In the genomic region with DNA sequence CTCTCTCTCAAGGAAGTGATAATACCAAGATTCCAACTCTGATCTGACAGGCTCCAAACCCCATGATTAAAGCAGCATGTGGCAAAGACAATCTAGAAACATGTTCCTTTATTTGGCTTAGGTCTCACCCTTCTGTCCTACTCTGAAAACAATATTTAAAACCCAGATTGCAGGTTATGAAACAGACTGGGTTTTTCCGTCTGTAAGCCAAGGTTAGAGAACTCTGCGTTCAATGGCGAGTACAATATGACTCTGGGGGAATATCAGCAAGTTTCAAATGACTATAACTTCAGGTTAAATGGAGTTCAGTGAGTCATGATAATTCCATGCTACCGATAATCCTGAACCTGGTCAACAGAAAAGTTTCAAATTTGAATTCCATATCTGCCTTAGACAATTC, we compare ENCODE assay signal across 17 cellular contexts. TPM values are rescaled to one million over a fixed set of nuclear protein-coding genes. Genes with fewer than 3 reads are reported as not detected.
DNase-seq lines count a peak whose midpoint lies in the region; ATAC-seq, FAIRE-seq and TF ChIP-seq lines count a peak whose summit lies in the region.
"Had no signal": no experiment of that assay in that cellular context is flagged by ENCODE, and none has a peak within 500 bp of the region (broad histone marks: within the 10 kb centered on the region; RNA-seq: fewer than 3 reads in every experiment).

No MANE protein-coding gene starts in this region.

- DNase-seq in GM10266 (ENCODE audit: extremely low spot score) = peak; percentile 8
- peak; percentile 26 for DNase-seq in astrocyte (ENCODE audit: low read depth)
- no peak for DNase-seq in superior temporal gyrus (ENCODE audit: extremely low spot score)
- DNase-seq in HepG2 (ENCODE audit: low spot score) = no peak
- no peak for DNase-seq in activated CD8-positive, alpha-beta memory T cell treated with anti-CD3 and anti-CD28 coated beads for 24 hours
- no peak for DNase-seq in cerebellar nuclear complex (lab: John Stamatoyannopoulos, UW)
- DNase-seq: activated naive CD4-positive, alpha-beta T cell treated with anti-CD3 and anti-CD28 coated beads, Interleukin-2, amount 50 U/mL, for 16 hours; NCI-H146; thyroid gland had no signal

- intact Hi-C loops in HepG2 (cut with micrococcal nuclease; ENCODE audit: unreplicated experiment) = no loop called here

- H3K4me3 ChIP-seq in astrocyte (ENCODE audit: insufficient read depth, low read depth, low read length) = no peak overlapping the region
- H3K4me3 ChIP-seq in HepG2 (replicated peaks in 1 of 3; ENCODE audit: insufficient read depth in 1 of 3, low read depth in 2 of 3, low read length in 3 of 3) = no peak overlapping the region
- H3K4me3 ChIP-seq: gastroesophageal sphincter, thyroid gland had no signal

- no peak for TF ChIP-seq POLR2A in HepG2 (IDR thresholded peaks at IDR 0.05; ENCODE audit: insufficient read depth in 1 of 2, low read depth in 2 of 2, low read length in 2 of 2)

- POLR2A ChIA-PET in HepG2 (lab: Yijun Ruan, JAX) = no interaction called here

- in situ Hi-C loops in HepG2 (cut with HindIII; ENCODE audit: extremely low pct_ligation_motif_present, low pct_unique_long_range_greater_than_20kb) = no loop called here

- peaks cover 44% of the 10 kb centered on the region for H3K4me1 Mint-ChIP-seq in astrocyte (ENCODE audit: low read depth, unreplicated experiment)

- no TSS peak for BruUV-seq in HepG2 (replicated peaks; lab: Mats Ljungman, UMichigan)

- no peak for TF ChIP-seq EP300 in HepG2 (IDR thresholded peaks at IDR 0.05; ENCODE audit: low read depth in 2 of 2, low read length in 2 of 2)
- TF ChIP-seq EP300 in HepG2 (CRISPR knock-in tag; IDR thresholded peaks at IDR 0.05; ENCODE audit: borderline replicate concordance) = no peak

- H3K9me3 ChIP-seq in astrocyte (ENCODE audit: insufficient read depth, low read depth, low read length) (no peaks in the 10 kb centered on the region), HepG2 (ENCODE audit: low read length) (no peaks in the 10 kb centered on the region)
- H3K9me3 ChIP-seq: gastroesophageal sphincter, thyroid gland had no signal

- FAIRE-seq in astrocyte (lab: Jason Lieb, UNC) (no peak), HepG2 (lab: Jason Lieb, UNC) (no peak)
- FAIRE-seq: bronchial epithelial cell, RCC 7860 had no signal

- no peak overlapping the region for H3K4me2 ChIP-seq in astrocyte (ENCODE audit: low read length)
- no peak overlapping the region for H3K4me2 ChIP-seq in HepG2 (ENCODE audit: low read depth, low read length)
- H3K4me2 ChIP-seq: KMS-11 had no signal

- H3K27me3 ChIP-seq in astrocyte (ENCODE audit: insufficient read depth, low read length) = no peaks in the 10 kb centered on the region
- H3K27me3 ChIP-seq in HepG2 (ENCODE audit: control insufficient read depth in 1 of 2, insufficient read depth in 2 of 2, low read length in 2 of 2) = no peaks in the 10 kb centered on the region
- H3K27me3 ChIP-seq: gastroesophageal sphincter, thyroid gland had no signal

- H3K27ac ChIP-seq in astrocyte (ENCODE audit: low read depth, low read length) (no peak overlapping the region), HepG2 (ENCODE audit: extremely low read length, insufficient read depth, low read length) (no peak overlapping the region)
- H3K27ac ChIP-seq: gastroesophageal sphincter, KMS-11, thyroid gland had no signal

- H3K27ac Mint-ChIP-seq in astrocyte (ENCODE audit: unreplicated experiment) = peak overlapping the region; percentile 44
- H3K27ac Mint-ChIP-seq: progenitor cell of endocrine pancreas had no signal

- no peak for TF ChIP-seq RAD21 in HepG2 (CRISPR knock-in tag; IDR thresholded peaks at IDR 0.05)

- H3K4me3 Mint-ChIP-seq in astrocyte (ENCODE audit: unreplicated experiment) = no peak overlapping the region

- H3K79me2 ChIP-seq in astrocyte (ENCODE audit: insufficient read depth, low read length) = peaks cover 11% of the 10 kb centered on the region
- H3K79me2 ChIP-seq in HepG2 (ENCODE audit: insufficient read depth, low read length) = no peaks in the 10 kb centered on the region

- ATAC-seq in GM19035 (IDR thresholded peaks at IDR 0.05; ENCODE audit: unreplicated experiment) (peak; percentile 65), HG02759 (IDR thresholded peaks at IDR 0.05; ENCODE audit: unreplicated experiment) (peak; percentile 70), HepG2 (no peak)
- ATAC-seq: gastroesophageal sphincter, HCT116 had no signal

- H2AFZ ChIP-seq in astrocyte (ENCODE audit: low read depth, low read length) (no peak overlapping the region), HepG2 (ENCODE audit: low read length) (no peak overlapping the region)

- H3K9me3 Mint-ChIP-seq in astrocyte (ENCODE audit: unreplicated experiment) = peaks cover 2% of the 10 kb centered on the region

- 96% methylated on average over 4 of the region's 4 CpGs for WGBS in HepG2 (ENCODE audit: low lambda C conversion rate)

- H3K27me3 Mint-ChIP-seq in astrocyte (ENCODE audit: low read depth, unreplicated experiment) = no peaks in the 10 kb centered on the region
- H3K27me3 Mint-ChIP-seq: progenitor cell of endocrine pancreas had no signal

- peaks cover 12% of the 10 kb centered on the region for H3K36me3 Mint-ChIP-seq in astrocyte (ENCODE audit: low read depth, unreplicated experiment)

- no peak overlapping the region for H3K9ac ChIP-seq in astrocyte (ENCODE audit: low read length)
- H3K9ac ChIP-seq in HepG2 (ENCODE audit: insufficient read depth, low read depth, low read length) = no peak overlapping the region
- H3K9ac ChIP-seq: KMS-11 had no signal

- TF ChIP-seq CTCF in GM10266 (IDR thresholded peaks at IDR 0.05; ENCODE audit: control insufficient read depth, insufficient read depth, low read depth, missing control alignments) = no peak
- no peak for TF ChIP-seq CTCF in astrocyte (IDR thresholded peaks at IDR 0.05; ENCODE audit: insufficient read depth, low read depth, low read length)
- no peak for TF ChIP-seq CTCF in HepG2 (CRISPR knock-in tag; IDR thresholded peaks at IDR 0.05)

- CTCF ChIA-PET in HepG2 (lab: Yijun Ruan, JAX; ENCODE audit: low intra/inter-chr PET ratio, low total read pairs) = no interaction called here

- H3K36me3 ChIP-seq in astrocyte (ENCODE audit: insufficient read depth, low read length) = peaks cover 4% of the 10 kb centered on the region
- peaks cover 0 to 10% of the 10 kb centered on the region in 2 experiments; a peak in 2 of 5 replicates for H3K36me3 ChIP-seq in HepG2 (replicated peaks in 1 of 2; ENCODE audit: control insufficient read depth in 1 of 2, insufficient read depth in 2 of 2, low read length in 2 of 2)
- H3K36me3 ChIP-seq: thyroid gland had no signal

- H3K4me1 ChIP-seq in astrocyte (ENCODE audit: insufficient read depth, low read length) (peaks cover 39% of the 10 kb centered on the region), HepG2 (ENCODE audit: insufficient read depth, low read length) (no peaks in the 10 kb centered on the region)
- H3K4me1 ChIP-seq: gastroesophageal sphincter, thyroid gland had no signal

- H4K20me1 ChIP-seq in astrocyte (ENCODE audit: insufficient read depth, low read length) (no peaks in the 10 kb centered on the region), HepG2 (ENCODE audit: insufficient read depth, low read length) (no peaks in the 10 kb centered on the region)

RNA-seq across cellular contexts. Expression of a gene that starts 50.8 kb away (rescaled TPM):
- total RNA-seq in astrocyte (19.5 and 21.0 TPM in 2 replicates), HepG2 (2016; rRNA removed; fragmentation: Illumina TruSeq; extraction: Trizol) (32.7 and 37.8 TPM in 2 replicates)
- 14.9 and 19.5 TPM in 2 replicates for total RNA-seq in HepG2 (2016; cell fraction: cytosol; rRNA removed; fragmentation: Illumina TruSeq; extraction: Trizol; ENCODE audit: low read depth)
- 31.2 and 41.0 TPM in 2 replicates for total RNA-seq in HepG2 (2016; cell fraction: insoluble cytoplasmic fraction; rRNA removed; fragmentation: Illumina TruSeq; extraction: Trizol)
- total RNA-seq in HepG2 (2016; cell fraction: membrane; rRNA removed; fragmentation: Illumina TruSeq; extraction: Trizol) = 14.4 and 18.0 TPM in 2 replicates
- 29.5 and 32.6 TPM in 2 replicates for total RNA-seq in HepG2 (2016; cell fraction: nucleus; rRNA removed; fragmentation: Illumina TruSeq; extraction: Trizol)
- 16.8 and 21.9 TPM in 2 replicates for polyA plus RNA-seq in HepG2 (2011; rRNA removed)
- polyA plus RNA-seq in HepG2 (2011; cell fraction: cytosol; rRNA removed) = 11.0 and 15.0 TPM in 2 replicates
- polyA plus RNA-seq in HepG2 (2011; cell fraction: nucleus; rRNA removed) = 8.3 and 8.9 TPM in 2 replicates
- polyA plus RNA-seq in HepG2 (2012) = 14.6 and 14.9 TPM in 2 replicates
- 6.7 and 8.5 TPM in 2 replicates for polyA plus RNA-seq in HepG2 (2016; cell fraction: cytosol; fragmentation: Illumina TruSeq; extraction: Trizol; ENCODE audit: low read depth)
- polyA plus RNA-seq in HepG2 (2016; cell fraction: insoluble cytoplasmic fraction; fragmentation: Illumina TruSeq; extraction: Trizol; ENCODE audit: low read depth) = 40.9 and 44.2 TPM in 2 replicates
- polyA plus RNA-seq in HepG2 (2016; cell fraction: membrane; fragmentation: Illumina TruSeq; extraction: Trizol; ENCODE audit: low read depth) = 9.6 and 10.1 TPM in 2 replicates
- polyA plus RNA-seq in HepG2 (2016; cell fraction: nucleus; fragmentation: Illumina TruSeq; extraction: Trizol; ENCODE audit: insufficient read depth, low read depth) = 24.6 and 26.7 TPM in 2 replicates
- 11.6 and 12.2 TPM in 2 replicates for polyA minus RNA-seq in HepG2 (2011; rRNA and poly(A)+ RNA removed; ENCODE audit: low replicate concordance)
- polyA minus RNA-seq in HepG2 (2011; cell fraction: cytosol; rRNA and poly(A)+ RNA removed) = 6.0 and 6.2 TPM in 2 replicates
- polyA minus RNA-seq in HepG2 (2011; cell fraction: nucleus; rRNA and poly(A)+ RNA removed) = 47.3 and 50.1 TPM in 2 replicates

RNA-seq across cellular contexts. Expression of a gene that starts 51.0 kb away (rescaled TPM):
- total RNA-seq in astrocyte (70.7 and 81.1 TPM in 2 replicates), HepG2 (2016; rRNA removed; fragmentation: Illumina TruSeq; extraction: Trizol) (139 and 226 TPM in 2 replicates)
- total RNA-seq in HepG2 (2016; cell fraction: cytosol; rRNA removed; fragmentation: Illumina TruSeq; extraction: Trizol; ENCODE audit: low read depth) = 12.4 and 15.6 TPM in 2 replicates
- 135 and 236 TPM in 2 replicates for total RNA-seq in HepG2 (2016; cell fraction: insoluble cytoplasmic fraction; rRNA removed; fragmentation: Illumina TruSeq; extraction: Trizol)
- 35.0 and 36.7 TPM in 2 replicates for total RNA-seq in HepG2 (2016; cell fraction: membrane; rRNA removed; fragmentation: Illumina TruSeq; extraction: Trizol)
- total RNA-seq in HepG2 (2016; cell fraction: nucleus; rRNA removed; fragmentation: Illumina TruSeq; extraction: Trizol) = 101 TPM in 2 replicates
- 50.4 and 50.8 TPM in 2 replicates for polyA plus RNA-seq in HepG2 (2011; rRNA removed)
- 29.9 and 40.2 TPM in 2 replicates for polyA plus RNA-seq in HepG2 (2011; cell fraction: cytosol; rRNA removed)
- 46.4 and 64.4 TPM in 2 replicates for polyA plus RNA-seq in HepG2 (2011; cell fraction: nucleus; rRNA removed)
- polyA plus RNA-seq in HepG2 (2012) = 51.4 and 68.4 TPM in 2 replicates
- 3.5 and 3.9 TPM in 2 replicates for polyA plus RNA-seq in HepG2 (2016; cell fraction: cytosol; fragmentation: Illumina TruSeq; extraction: Trizol; ENCODE audit: low read depth)
- polyA plus RNA-seq in HepG2 (2016; cell fraction: insoluble cytoplasmic fraction; fragmentation: Illumina TruSeq; extraction: Trizol; ENCODE audit: low read depth) = 137 and 143 TPM in 2 replicates
- polyA plus RNA-seq in HepG2 (2016; cell fraction: membrane; fragmentation: Illumina TruSeq; extraction: Trizol; ENCODE audit: low read depth) = 12.4 and 15.0 TPM in 2 replicates
- 82.6 and 86.1 TPM in 2 replicates for polyA plus RNA-seq in HepG2 (2016; cell fraction: nucleus; fragmentation: Illumina TruSeq; extraction: Trizol; ENCODE audit: insufficient read depth, low read depth)
- 44.6 and 47.2 TPM in 2 replicates for polyA minus RNA-seq in HepG2 (2011; rRNA and poly(A)+ RNA removed; ENCODE audit: low replicate concordance)
- polyA minus RNA-seq in HepG2 (2011; cell fraction: cytosol; rRNA and poly(A)+ RNA removed) = 35.7 and 42.2 TPM in 2 replicates
- 80.1 and 90.1 TPM in 2 replicates for polyA minus RNA-seq in HepG2 (2011; cell fraction: nucleus; rRNA and poly(A)+ RNA removed)

Comparison
In these comparisons a context has a peak if more than half of its experiments do, and no peak if none do; other contexts are left out.
1. DNase-seq: peak in GM10266 (single experiment) and astrocyte (single experiment); none in superior temporal gyrus (single experiment), HepG2 (single experiment), activated CD8-positive, alpha-beta memory T cell treated with anti-CD3 and anti-CD28 coated beads for 24 hours (single experiment) and cerebellar nuclear complex (0 of 2).